9 cellular contexts compared by ENCODE assay signal in the genomic region with DNA sequence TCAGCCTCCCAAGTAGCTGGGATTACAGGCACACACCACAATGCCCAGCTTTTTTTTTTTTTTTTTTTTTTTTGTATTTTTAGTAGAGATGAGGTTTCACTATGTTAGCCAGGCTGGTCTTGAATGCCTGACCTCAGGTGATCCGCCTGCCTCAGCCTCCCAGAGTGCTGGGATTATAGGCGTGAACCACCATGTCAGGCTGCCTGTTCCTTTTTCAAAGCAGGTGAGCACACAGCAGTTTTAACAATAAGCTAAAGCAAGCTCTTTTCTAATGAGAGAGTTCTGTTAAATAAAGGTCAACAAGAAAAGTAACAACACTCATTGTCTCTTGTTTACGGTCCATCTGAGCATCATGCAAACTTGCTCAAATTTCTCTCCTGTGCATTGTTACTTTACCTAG. TPM values are rescaled to one million over a fixed set of nuclear protein-coding genes. Genes with fewer than 3 reads are reported as not detected.
"Had no signal": no experiment of that assay in that cellular context is flagged by ENCODE, and none has a peak within 500 bp of the region (broad histone marks: within the 10 kb centered on the region; RNA-seq: fewer than 3 reads in every experiment).

No MANE protein-coding gene starts in this region.

RNA-seq across cellular contexts. Expression of a gene that starts 13.2 kb away (rescaled TPM):
- total RNA-seq: LHCN-M2; MCF 10A; OCI-LY7; PC-9; SJCRH30; SK-MEL-5; T-cell; T-helper 1 cell treated with Interleukin-12 subunit alpha and Interleukin-12 subunit beta and Interleukin-4 antibody, amounts not matched to agents 30 ng/mL and 1 ng/mL, for 36 hours; T-helper 17 cell had no signal
